ENCODE assay signal across 1 cellular context in the genomic region with DNA sequence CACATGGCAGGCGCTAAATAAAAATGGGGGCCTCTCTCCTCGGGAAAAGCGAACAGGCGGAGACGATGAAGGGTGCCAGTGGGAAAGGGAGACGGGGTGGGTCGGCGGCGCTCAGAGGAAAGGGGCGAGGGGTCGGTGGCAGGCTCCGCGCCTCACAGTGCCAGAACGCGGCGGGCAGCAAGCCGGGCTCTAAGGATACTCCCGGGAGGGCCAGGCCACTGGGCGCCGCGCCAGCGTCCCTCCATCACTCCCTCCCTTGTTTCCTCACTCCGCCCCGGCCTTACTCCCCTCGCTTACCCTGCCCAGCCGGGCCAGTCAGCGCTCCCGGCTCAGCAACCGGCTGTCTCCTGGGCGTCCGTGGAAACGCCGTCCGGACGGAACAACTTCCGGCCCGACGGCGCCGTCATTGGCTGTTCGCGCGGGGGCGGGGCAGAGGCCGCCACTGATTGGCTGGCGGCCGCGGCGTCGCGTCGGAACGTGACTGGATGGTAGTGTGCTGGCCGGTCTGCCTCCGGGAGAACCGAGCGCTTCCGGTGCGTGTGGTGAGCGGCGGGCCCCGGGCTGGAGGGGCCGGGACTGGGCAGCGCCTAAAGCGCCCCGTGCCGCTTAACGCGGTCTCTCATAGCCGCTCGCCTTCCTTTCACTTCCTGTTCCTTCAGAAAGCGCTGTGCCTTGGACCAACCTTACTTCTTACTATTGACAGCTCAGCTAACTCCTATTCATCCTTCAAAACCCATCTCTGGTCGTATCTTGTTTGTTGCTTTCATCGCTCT.
TF ChIP-seq lines count a peak whose summit lies in the region.

Gene WDR25, plus strand, starts transcription at position 523 of the 773 bp plus-strand sequence.

TF ChIP-seq in WTC11, 78 proteins besides CTCF, POLR2A, EP300 and RAD21 (continued from another document):
- TF ChIP-seq, protein P1, sequence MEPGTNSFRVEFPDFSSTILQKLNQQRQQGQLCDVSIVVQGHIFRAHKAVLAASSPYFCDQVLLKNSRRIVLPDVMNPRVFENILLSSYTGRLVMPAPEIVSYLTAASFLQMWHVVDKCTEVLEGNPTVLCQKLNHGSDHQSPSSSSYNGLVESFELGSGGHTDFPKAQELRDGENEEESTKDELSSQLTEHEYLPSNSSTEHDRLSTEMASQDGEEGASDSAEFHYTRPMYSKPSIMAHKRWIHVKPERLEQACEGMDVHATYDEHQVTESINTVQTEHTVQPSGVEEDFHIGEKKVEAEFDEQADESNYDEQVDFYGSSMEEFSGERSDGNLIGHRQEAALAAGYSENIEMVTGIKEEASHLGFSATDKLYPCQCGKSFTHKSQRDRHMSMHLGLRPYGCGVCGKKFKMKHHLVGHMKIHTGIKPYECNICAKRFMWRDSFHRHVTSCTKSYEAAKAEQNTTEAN (CRISPR knock-in tag; IDR thresholded peaks at IDR 0.05): peak; percentile 68
- TF ChIP-seq TEAD4 (CRISPR knock-in tag; IDR thresholded peaks at IDR 0.05) (no peak), ELF4 (CRISPR knock-in tag; IDR thresholded peaks at IDR 0.05; ENCODE audit: low read depth) (no peak), CREB1 (CRISPR knock-in tag; IDR thresholded peaks at IDR 0.05) (no peak), CREM (CRISPR knock-in tag; IDR thresholded peaks at IDR 0.05) (peak; percentile 77), ZNF232 (CRISPR knock-in tag; IDR thresholded peaks at IDR 0.05) (peak; percentile 16; the same call in 1 of the 2 replicates), USF2 (CRISPR knock-in tag; IDR thresholded peaks at IDR 0.05) (peak; percentile 78), FOXJ3 (CRISPR knock-in tag; IDR thresholded peaks at IDR 0.05; ENCODE audit: borderline replicate concordance) (no peak), SMAD3 (CRISPR knock-in tag; IDR thresholded peaks at IDR 0.05; ENCODE audit: borderline replicate concordance) (no peak), GABPB1 (CRISPR knock-in tag; IDR thresholded peaks at IDR 0.05) (peak; percentile 96), PRDM15 (CRISPR knock-in tag; IDR thresholded peaks at IDR 0.05) (peak; percentile 63), NR2C2 (CRISPR knock-in tag; IDR thresholded peaks at IDR 0.05) (no peak), ZMAT4 (CRISPR knock-in tag; IDR thresholded peaks at IDR 0.05) (no peak), NFATC4 (CRISPR knock-in tag; IDR thresholded peaks at IDR 0.05) (peak; percentile 70; the same call in 1 of the 2 replicates)
- TF ChIP-seq, protein P2, sequence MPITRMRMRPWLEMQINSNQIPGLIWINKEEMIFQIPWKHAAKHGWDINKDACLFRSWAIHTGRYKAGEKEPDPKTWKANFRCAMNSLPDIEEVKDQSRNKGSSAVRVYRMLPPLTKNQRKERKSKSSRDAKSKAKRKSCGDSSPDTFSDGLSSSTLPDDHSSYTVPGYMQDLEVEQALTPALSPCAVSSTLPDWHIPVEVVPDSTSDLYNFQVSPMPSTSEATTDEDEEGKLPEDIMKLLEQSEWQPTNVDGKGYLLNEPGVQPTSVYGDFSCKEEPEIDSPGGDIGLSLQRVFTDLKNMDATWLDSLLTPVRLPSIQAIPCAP (CRISPR knock-in tag; IDR thresholded peaks at IDR 0.05): no peak
- TF ChIP-seq, protein P3, sequence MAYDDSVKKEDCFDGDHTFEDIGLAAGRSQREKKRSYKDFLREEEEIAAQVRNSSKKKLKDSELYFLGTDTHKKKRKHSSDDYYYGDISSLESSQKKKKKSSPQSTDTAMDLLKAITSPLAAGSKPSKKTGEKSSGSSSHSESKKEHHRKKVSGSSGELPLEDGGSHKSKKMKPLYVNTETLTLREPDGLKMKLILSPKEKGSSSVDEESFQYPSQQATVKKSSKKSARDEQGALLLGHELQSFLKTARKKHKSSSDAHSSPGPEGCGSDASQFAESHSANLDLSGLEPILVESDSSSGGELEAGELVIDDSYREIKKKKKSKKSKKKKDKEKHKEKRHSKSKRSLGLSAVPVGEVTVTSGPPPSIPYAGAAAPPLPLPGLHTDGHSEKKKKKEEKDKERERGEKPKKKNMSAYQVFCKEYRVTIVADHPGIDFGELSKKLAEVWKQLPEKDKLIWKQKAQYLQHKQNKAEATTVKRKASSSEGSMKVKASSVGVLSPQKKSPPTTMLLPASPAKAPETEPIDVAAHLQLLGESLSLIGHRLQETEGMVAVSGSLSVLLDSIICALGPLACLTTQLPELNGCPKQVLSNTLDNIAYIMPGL (CRISPR knock-in tag; IDR thresholded peaks at IDR 0.05): peak; percentile 66; the same call in 1 of the 2 replicates
- TF ChIP-seq, protein P4, sequence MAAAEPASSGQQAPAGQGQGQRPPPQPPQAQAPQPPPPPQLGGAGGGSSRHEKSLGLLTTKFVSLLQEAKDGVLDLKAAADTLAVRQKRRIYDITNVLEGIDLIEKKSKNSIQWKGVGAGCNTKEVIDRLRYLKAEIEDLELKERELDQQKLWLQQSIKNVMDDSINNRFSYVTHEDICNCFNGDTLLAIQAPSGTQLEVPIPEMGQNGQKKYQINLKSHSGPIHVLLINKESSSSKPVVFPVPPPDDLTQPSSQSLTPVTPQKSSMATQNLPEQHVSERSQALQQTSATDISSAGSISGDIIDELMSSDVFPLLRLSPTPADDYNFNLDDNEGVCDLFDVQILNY (CRISPR knock-in tag; IDR thresholded peaks at IDR 0.05): no peak
- TF ChIP-seq, protein P5, sequence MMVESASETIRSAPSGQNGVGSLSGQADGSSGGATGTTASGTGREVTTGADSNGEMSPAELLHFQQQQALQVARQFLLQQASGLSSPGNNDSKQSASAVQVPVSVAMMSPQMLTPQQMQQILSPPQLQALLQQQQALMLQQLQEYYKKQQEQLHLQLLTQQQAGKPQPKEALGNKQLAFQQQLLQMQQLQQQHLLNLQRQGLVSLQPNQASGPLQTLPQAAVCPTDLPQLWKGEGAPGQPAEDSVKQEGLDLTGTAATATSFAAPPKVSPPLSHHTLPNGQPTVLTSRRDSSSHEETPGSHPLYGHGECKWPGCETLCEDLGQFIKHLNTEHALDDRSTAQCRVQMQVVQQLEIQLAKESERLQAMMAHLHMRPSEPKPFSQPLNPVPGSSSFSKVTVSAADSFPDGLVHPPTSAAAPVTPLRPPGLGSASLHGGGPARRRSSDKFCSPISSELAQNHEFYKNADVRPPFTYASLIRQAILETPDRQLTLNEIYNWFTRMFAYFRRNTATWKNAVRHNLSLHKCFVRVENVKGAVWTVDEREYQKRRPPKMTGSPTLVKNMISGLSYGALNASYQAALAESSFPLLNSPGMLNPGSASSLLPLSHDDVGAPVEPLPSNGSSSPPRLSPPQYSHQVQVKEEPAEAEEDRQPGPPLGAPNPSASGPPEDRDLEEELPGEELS (CRISPR knock-in tag; IDR thresholded peaks at IDR 0.05): peak; percentile 72; the same call in 1 of the 2 replicates
- TF ChIP-seq, protein P6, sequence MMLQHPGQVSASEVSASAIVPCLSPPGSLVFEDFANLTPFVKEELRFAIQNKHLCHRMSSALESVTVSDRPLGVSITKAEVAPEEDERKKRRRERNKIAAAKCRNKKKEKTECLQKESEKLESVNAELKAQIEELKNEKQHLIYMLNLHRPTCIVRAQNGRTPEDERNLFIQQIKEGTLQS (CRISPR knock-in tag; conservative IDR thresholded peaks at IDR 0.05): no peak
- TF ChIP-seq, protein P7, sequence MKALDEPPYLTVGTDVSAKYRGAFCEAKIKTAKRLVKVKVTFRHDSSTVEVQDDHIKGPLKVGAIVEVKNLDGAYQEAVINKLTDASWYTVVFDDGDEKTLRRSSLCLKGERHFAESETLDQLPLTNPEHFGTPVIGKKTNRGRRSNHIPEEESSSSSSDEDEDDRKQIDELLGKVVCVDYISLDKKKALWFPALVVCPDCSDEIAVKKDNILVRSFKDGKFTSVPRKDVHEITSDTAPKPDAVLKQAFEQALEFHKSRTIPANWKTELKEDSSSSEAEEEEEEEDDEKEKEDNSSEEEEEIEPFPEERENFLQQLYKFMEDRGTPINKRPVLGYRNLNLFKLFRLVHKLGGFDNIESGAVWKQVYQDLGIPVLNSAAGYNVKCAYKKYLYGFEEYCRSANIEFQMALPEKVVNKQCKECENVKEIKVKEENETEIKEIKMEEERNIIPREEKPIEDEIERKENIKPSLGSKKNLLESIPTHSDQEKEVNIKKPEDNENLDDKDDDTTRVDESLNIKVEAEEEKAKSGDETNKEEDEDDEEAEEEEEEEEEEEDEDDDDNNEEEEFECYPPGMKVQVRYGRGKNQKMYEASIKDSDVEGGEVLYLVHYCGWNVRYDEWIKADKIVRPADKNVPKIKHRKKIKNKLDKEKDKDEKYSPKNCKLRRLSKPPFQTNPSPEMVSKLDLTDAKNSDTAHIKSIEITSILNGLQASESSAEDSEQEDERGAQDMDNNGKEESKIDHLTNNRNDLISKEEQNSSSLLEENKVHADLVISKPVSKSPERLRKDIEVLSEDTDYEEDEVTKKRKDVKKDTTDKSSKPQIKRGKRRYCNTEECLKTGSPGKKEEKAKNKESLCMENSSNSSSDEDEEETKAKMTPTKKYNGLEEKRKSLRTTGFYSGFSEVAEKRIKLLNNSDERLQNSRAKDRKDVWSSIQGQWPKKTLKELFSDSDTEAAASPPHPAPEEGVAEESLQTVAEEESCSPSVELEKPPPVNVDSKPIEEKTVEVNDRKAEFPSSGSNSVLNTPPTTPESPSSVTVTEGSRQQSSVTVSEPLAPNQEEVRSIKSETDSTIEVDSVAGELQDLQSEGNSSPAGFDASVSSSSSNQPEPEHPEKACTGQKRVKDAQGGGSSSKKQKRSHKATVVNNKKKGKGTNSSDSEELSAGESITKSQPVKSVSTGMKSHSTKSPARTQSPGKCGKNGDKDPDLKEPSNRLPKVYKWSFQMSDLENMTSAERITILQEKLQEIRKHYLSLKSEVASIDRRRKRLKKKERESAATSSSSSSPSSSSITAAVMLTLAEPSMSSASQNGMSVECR (CRISPR knock-in tag; IDR thresholded peaks at IDR 0.05; ENCODE audit: borderline replicate concordance): peak; percentile 72; the same call in 1 of the 2 replicates
- TF ChIP-seq, protein P8, sequence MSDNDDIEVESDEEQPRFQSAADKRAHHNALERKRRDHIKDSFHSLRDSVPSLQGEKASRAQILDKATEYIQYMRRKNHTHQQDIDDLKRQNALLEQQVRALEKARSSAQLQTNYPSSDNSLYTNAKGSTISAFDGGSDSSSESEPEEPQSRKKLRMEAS (CRISPR knock-in tag; IDR thresholded peaks at IDR 0.05): peak; percentile 74; the same call in 1 of the 2 replicates
